In genomic region chr3:58021072-58021959, GRCh38 we compare ENCODE assay signal across 11 cellular contexts. TPM values are rescaled to one million over a fixed set of nuclear protein-coding genes. Genes with fewer than 3 reads are reported as not detected.
DNase-seq lines count a peak whose midpoint lies in the region; ATAC-seq and TF ChIP-seq lines count a peak whose summit lies in the region.
"Had no signal": no experiment of that assay in that cellular context is flagged by ENCODE, and none has a peak within 500 bp of the region (broad histone marks: within the 10 kb centered on the region; RNA-seq: fewer than 3 reads in every experiment).

No MANE protein-coding gene starts in this region.

- H3K9me3 Mint-ChIP-seq in activated naive CD4-positive, alpha-beta T cell treated with anti-CD3 and anti-CD28 coated beads for 36 hours, result no peaks in the 10 kb centered on the region
- no peaks in the 10 kb centered on the region for H3K9me3 Mint-ChIP-seq in activated naive CD4-positive, alpha-beta T cell treated with anti-CD3 and anti-CD28 coated beads, Interleukin-2, amount 50 U/mL, for 72 hours
- H3K9me3 Mint-ChIP-seq: activated T-cell treated with anti-CD3 and anti-CD28 coated beads, Interleukin-2, amount 50 U/mL, for 72 hours had no signal

- H3K9me3 ChIP-seq in body of pancreas, result no peaks in the 10 kb centered on the region
- H3K9me3 ChIP-seq in upper lobe of right lung, result no peaks in the 10 kb centered on the region
- no peaks in the 10 kb centered on the region for H3K9me3 ChIP-seq in osteoblast (ENCODE audit: low read depth, low read length)
- H3K9me3 ChIP-seq: SJSA1 had no signal

- no peak overlapping the region for H3K4me3 ChIP-seq in body of pancreas
- no peak overlapping the region for H3K4me3 ChIP-seq in upper lobe of right lung
- no peak overlapping the region for H3K4me3 ChIP-seq in osteoblast (ENCODE audit: insufficient read depth, low read length)
- H3K4me3 ChIP-seq: SJSA1 had no signal

- H3K27me3 Mint-ChIP-seq in activated naive CD4-positive, alpha-beta T cell treated with anti-CD3 and anti-CD28 coated beads for 36 hours (ENCODE audit: low read depth), result no peaks in the 10 kb centered on the region

- H3K4me2 ChIP-seq in osteoblast (ENCODE audit: insufficient read depth, low read length), result no peak overlapping the region

- H3K36me3 ChIP-seq in body of pancreas (replicated peaks in 1 of 2; ENCODE audit: insufficient read depth in 1 of 2, low read depth in 2 of 2), result no peaks in the 10 kb centered on the region
- no peaks in the 10 kb centered on the region for H3K36me3 ChIP-seq in upper lobe of right lung
- peaks cover 4% of the 10 kb centered on the region for H3K36me3 ChIP-seq in osteoblast (ENCODE audit: insufficient read depth, low read length)

- H3K27ac Mint-ChIP-seq in activated naive CD4-positive, alpha-beta T cell treated with anti-CD3 and anti-CD28 coated beads for 36 hours, result peak overlapping the region; percentile 56
- H3K27ac Mint-ChIP-seq in activated naive CD4-positive, alpha-beta T cell treated with anti-CD3 and anti-CD28 coated beads, Interleukin-2, amount 50 U/mL, for 72 hours, result peak overlapping the region in 1 of 2 donors; percentile 15

- H3K4me1 Mint-ChIP-seq in activated naive CD4-positive, alpha-beta T cell treated with anti-CD3 and anti-CD28 coated beads for 36 hours (ENCODE audit: low read depth), result peaks cover 73% of the 10 kb centered on the region

- ATAC-seq in activated naive CD4-positive, alpha-beta T cell treated with anti-CD3 and anti-CD28 coated beads, Interleukin-2, amount 50 U/mL, for 72 hours, result no peak
- no peak for ATAC-seq in body of pancreas
- ATAC-seq in left lobe of liver, result peak; percentile 2
- ATAC-seq in upper lobe of right lung, result no peak
- no peak for ATAC-seq in GM18505 (IDR thresholded peaks at IDR 0.05; ENCODE audit: unreplicated experiment)

- H2AFZ ChIP-seq in osteoblast (ENCODE audit: low read length), result no peak overlapping the region

- peaks cover 76% of the 10 kb centered on the region for H4K20me1 ChIP-seq in osteoblast (ENCODE audit: insufficient read depth, low read length)

- H3K27ac ChIP-seq in body of pancreas (peak overlapping the region; percentile 57 to 80 (median 78)), upper lobe of right lung (peak overlapping the region; percentile 58), osteoblast (ENCODE audit: low read depth, low read length) (no peak overlapping the region)
- H3K27ac ChIP-seq: SJSA1 had no signal

- WGBS in body of pancreas, 2 donors, result 69 to 88% methylated on average over 6 to 8 of the region's 8 CpGs

- no peak for DNase-seq in activated naive CD4-positive, alpha-beta T cell treated with anti-CD3 and anti-CD28 coated beads for 36 hours
- DNase-seq in activated naive CD4-positive, alpha-beta T cell treated with anti-CD3 and anti-CD28 coated beads, Interleukin-2, amount 50 U/mL, for 72 hours (ENCODE audit: low spot score in 2 of 2), result no peak
- DNase-seq in body of pancreas (no peak), left lobe of liver (ENCODE audit: low spot score) (no peak), upper lobe of right lung (no peak), osteoblast (ENCODE audit: insufficient read length, low spot score, missing footprints) (no peak)
- no peak for DNase-seq in activated CD4-positive, CD25-positive, alpha-beta regulatory T cell (lab: John Stamatoyannopoulos, UW)
- DNase-seq: activated T-cell treated with anti-CD3 and anti-CD28 coated beads, Interleukin-2, amount 50 U/mL, for 72 hours; HCEC 1CT had no signal

- peaks cover 95% of the 10 kb centered on the region for H3K79me2 ChIP-seq in osteoblast (ENCODE audit: insufficient read depth, low read length)

- intact Hi-C loops in activated naive CD4-positive, alpha-beta T cell treated with anti-CD3 and anti-CD28 coated beads for 36 hours (cut with micrococcal nuclease), result loop anchor here (10.0 kb wide), 1 partner anchor 413 kb away; the partner anchor contains the start of gene PDHB
- intact Hi-C loops in body of pancreas (cut with DNase I), result no loop called here
- intact Hi-C loops in upper lobe of right lung (cut with DNase I), result no loop called here

- no peak for TF ChIP-seq POLR2A in body of pancreas (IDR thresholded peaks at IDR 0.05)
- no peak for TF ChIP-seq POLR2A in GM18505 (IDR thresholded peaks at IDR 0.05; ENCODE audit: borderline replicate concordance, extremely low read depth, insufficient read depth, insufficient read length)

- H3K36me3 Mint-ChIP-seq in activated naive CD4-positive, alpha-beta T cell treated with anti-CD3 and anti-CD28 coated beads for 36 hours (ENCODE audit: low read depth), result no peaks in the 10 kb centered on the region
- H3K36me3 Mint-ChIP-seq in activated naive CD4-positive, alpha-beta T cell treated with anti-CD3 and anti-CD28 coated beads, Interleukin-2, amount 50 U/mL, for 72 hours, result no peaks in the 10 kb centered on the region

- H3K27me3 ChIP-seq in body of pancreas (no peaks in the 10 kb centered on the region), upper lobe of right lung (no peaks in the 10 kb centered on the region), osteoblast (ENCODE audit: insufficient read depth, low read length) (no peaks in the 10 kb centered on the region)
- H3K27me3 ChIP-seq: SJSA1 had no signal

- TF ChIP-seq CTCF in body of pancreas (IDR thresholded peaks at IDR 0.05) (no peak), upper lobe of right lung (IDR thresholded peaks at IDR 0.05) (no peak), osteoblast (IDR thresholded peaks at IDR 0.05; ENCODE audit: extremely low read depth, low read depth, low read length) (no peak)

- peaks cover 93% of the 10 kb centered on the region for H3K4me1 ChIP-seq in body of pancreas
- H3K4me1 ChIP-seq in upper lobe of right lung, result peaks cover 15% of the 10 kb centered on the region
- peaks cover 5% of the 10 kb centered on the region for H3K4me1 ChIP-seq in osteoblast (ENCODE audit: insufficient read depth, low read length)

- CTCF ChIA-PET in activated naive CD4-positive, alpha-beta T cell treated with anti-CD3 and anti-CD28 coated beads for 36 hours (lab: Charles Lee), result interaction anchor here (1.6 kb wide), 1 partner anchor 144 kb away, joined by 5 read pairs; no protein-coding TSS in a partner anchor

- H3K4me3 Mint-ChIP-seq in activated naive CD4-positive, alpha-beta T cell treated with anti-CD3 and anti-CD28 coated beads for 36 hours, result no peak overlapping the region

RNA-seq across cellular contexts. Expression of gene FLNB, which starts 13.1 kb away (rescaled TPM):
- 10 to 100 TPM; 47.7 to 48.0 TPM for total RNA-seq in activated naive CD4-positive, alpha-beta T cell treated with anti-CD3 and anti-CD28 coated beads for 36 hours
- 10 to 100 TPM; 17.5 to 34.2 TPM for total RNA-seq in activated naive CD4-positive, alpha-beta T cell treated with anti-CD3 and anti-CD28 coated beads, Interleukin-2, amount 50 U/mL, for 72 hours
- total RNA-seq in body of pancreas, result 100 to 1,000 TPM; 104 to 121 TPM
- 52.8 TPM for total RNA-seq in left lobe of liver
- 115 TPM for total RNA-seq in upper lobe of right lung
- 259 and 274 TPM in 2 replicates for total RNA-seq in osteoblast
